In genomic region chr1:162363823-162364222, GRCh38 we compare ENCODE assay signal across 24 cellular contexts. TPM values are rescaled to one million over a fixed set of nuclear protein-coding genes. Genes with fewer than 3 reads are reported as not detected.
A peak's percentile ranks its signal among the peaks of the same experiment; 100 is the strongest.
DNase-seq lines count a peak whose midpoint lies in the region; ATAC-seq and TF ChIP-seq lines count a peak whose summit lies in the region.
"Had no signal": no experiment of that assay in that cellular context is flagged by ENCODE, and none has a peak within 500 bp of the region (broad histone marks: within the 10 kb centered on the region; RNA-seq: fewer than 3 reads in every experiment).

No MANE protein-coding gene starts in this region.

- no peaks in the 10 kb centered on the region for H3K4me1 Mint-ChIP-seq in WTC11
- H3K4me1 Mint-ChIP-seq: CD8-positive, alpha-beta memory T cell had no signal

- no peak overlapping the region for H3K4me3 Mint-ChIP-seq in WTC11
- H3K4me3 Mint-ChIP-seq: CD14-positive monocyte; CD4-positive, alpha-beta T cell; CD8-positive, alpha-beta memory T cell; H9 had no signal

- H3K27ac Mint-ChIP-seq in WTC11: 0 out of 2 replicates have a peak overlapping the region, but pooled peaks have one; percentile 51
- H3K27ac Mint-ChIP-seq: CD14-positive monocyte; CD4-positive, alpha-beta T cell; CD8-positive, alpha-beta memory T cell; H9 had no signal

- TF ChIP-seq CTCF in heart right ventricle (IDR thresholded peaks at IDR 0.05) (no peak), WTC11 (IDR thresholded peaks at IDR 0.05) (no peak), right lobe of liver (IDR thresholded peaks at IDR 0.05) (no peak), lower lobe of right lung (IDR thresholded peaks at IDR 0.05) (no peak)

- TF ChIP-seq POLR2A in right lobe of liver (IDR thresholded peaks at IDR 0.05): no peak

- no peaks in the 10 kb centered on the region for H3K27me3 ChIP-seq in heart right ventricle
- no peaks in the 10 kb centered on the region for H3K27me3 ChIP-seq in right lobe of liver
- no peaks in the 10 kb centered on the region for H3K27me3 ChIP-seq in lower lobe of right lung (ENCODE audit: low read depth)
- H3K27me3 ChIP-seq: BE2C; BLaER1 treated with 17β-estradiol and CSF1 and Interleukin-3, amounts not matched to agents 10 nM and 100 nM had no signal

- ATAC-seq in heart right ventricle (no peak), WTC11 (no peak), right lobe of liver (peak in 1 of 4 donors; percentile 13), HG02973 (IDR thresholded peaks at IDR 0.05; ENCODE audit: unreplicated experiment) (no peak), lower lobe of right lung (no peak)
- ATAC-seq: GM12878, HCT116 had no signal

- no peaks in the 10 kb centered on the region for H3K9me3 ChIP-seq in heart right ventricle
- no peaks in the 10 kb centered on the region for H3K9me3 ChIP-seq in right lobe of liver
- no peaks in the 10 kb centered on the region for H3K9me3 ChIP-seq in lower lobe of right lung
- H3K9me3 ChIP-seq: BE2C; BLaER1 treated with 17β-estradiol and CSF1 and Interleukin-3, amounts not matched to agents 10 nM and 100 nM had no signal

- H3K36me3 ChIP-seq in heart right ventricle (peaks cover 0 to 20% (median 0%) of the 10 kb centered on the region in 9 donors), right lobe of liver (peaks cover 0 to 8% (median 3%) of the 10 kb centered on the region in 4 donors), lower lobe of right lung (no peaks in the 10 kb centered on the region)
- H3K36me3 ChIP-seq: BE2C; BLaER1 treated with 17β-estradiol and CSF1 and Interleukin-3, amounts not matched to agents 10 nM and 100 nM had no signal

- peaks cover 2% of the 10 kb centered on the region; the same call in 1 of the 2 replicates for H3K36me3 Mint-ChIP-seq in WTC11
- H3K36me3 Mint-ChIP-seq: CD8-positive, alpha-beta memory T cell had no signal

- whole genome bisulfite sequencing in heart right ventricle, 2 donors: 92 to 96% methylated on average over 3 of the region's 3 CpGs
- 80% methylated on average over 3 of the region's 3 CpGs for WGBS in right lobe of liver (ENCODE audit: insufficient coverage, low coverage, low lambda C conversion rate, missing lambda C conversion rate)

- no peak overlapping the region for H3K4me3 ChIP-seq in heart right ventricle
- no peak overlapping the region for H3K4me3 ChIP-seq in right lobe of liver
- no peak overlapping the region for H3K4me3 ChIP-seq in lower lobe of right lung
- H3K4me3 ChIP-seq: BLaER1 treated with 17β-estradiol and CSF1 and Interleukin-3, amounts not matched to agents 10 nM and 100 nM; GM12878; GM23248 had no signal

- H3K27ac ChIP-seq in heart right ventricle (no peak overlapping the region), right lobe of liver (peak overlapping the region in 2 of 3 donors; percentile 93 to 94), lower lobe of right lung (no peak overlapping the region)
- H3K27ac ChIP-seq: 22Rv1; BLaER1 treated with 17β-estradiol and CSF1 and Interleukin-3, amounts not matched to agents 10 nM and 100 nM; GM23248 had no signal

- peak; percentile 29 for DNase-seq in cardiac septum (ENCODE audit: low spot score)
- DNase-seq in heart right ventricle: no peak
- no peak for DNase-seq in WTC11 (ENCODE audit: low spot score)
- DNase-seq in right lobe of liver: peak in 1 of 3 donors; percentile 64
- DNase-seq in NCI-H526 (lab: John Stamatoyannopoulos, UW): no peak
- DNase-seq in lower lobe of right lung: no peak
- DNase-seq: ACHN; AML-193; BE2C; CD4-positive, alpha-beta T cell; CD8-positive, alpha-beta memory T cell; DMS 273 treated with DMSO at 0.1 percent for 48 hours; DMS79; EL; GDM1; H9 had no signal

- no peaks in the 10 kb centered on the region for H3K27me3 Mint-ChIP-seq in WTC11 (ENCODE audit: low read depth)
- H3K27me3 Mint-ChIP-seq: CD4-positive, alpha-beta T cell had no signal

- H3K4me1 ChIP-seq in heart right ventricle (peaks cover 0 to under 1% (median 0%) of the 10 kb centered on the region in 9 donors), right lobe of liver (peaks cover 0 to 61% (median 28%) of the 10 kb centered on the region in 4 donors), lower lobe of right lung (no peaks in the 10 kb centered on the region)
- H3K4me1 ChIP-seq: BE2C had no signal

- POLR2A ChIA-PET in WTC11 (lab: Charles Lee): no interaction called here

- intact Hi-C loops in cardiac septum (cut with DNase I) (no loop called here), heart right ventricle (cut with DNase I) (no loop called here), right lobe of liver (cut with DNase I) (no loop called here), lower lobe of right lung (cut with DNase I) (no loop called here)

- H3K9me3 Mint-ChIP-seq in WTC11: no peaks in the 10 kb centered on the region
- H3K9me3 Mint-ChIP-seq: CD4-positive, alpha-beta T cell; CD8-positive, alpha-beta memory T cell; H9 had no signal

- CTCF ChIA-PET in WTC11 (lab: Charles Lee): interaction anchor here (1.2 kb wide), 1 partner anchor 308 kb away, joined by 3 read pairs; no protein-coding TSS in a partner anchor

TF ChIP-seq in WTC11, 78 proteins besides CTCF, POLR2A, EP300 and RAD21 (continues in another document):
- no peak for TF ChIP-seq KAT7 (CRISPR knock-in tag; IDR thresholded peaks at IDR 0.05; ENCODE audit: borderline replicate concordance)
- TF ChIP-seq ZNF671 (CRISPR knock-in tag; IDR thresholded peaks at IDR 0.05): no peak
- no peak for TF ChIP-seq ERG (CRISPR knock-in tag; IDR thresholded peaks at IDR 0.05)
- no peak for TF ChIP-seq AR (CRISPR knock-in tag; IDR thresholded peaks at IDR 0.05)
- TF ChIP-seq FOXP4 (CRISPR knock-in tag; IDR thresholded peaks at IDR 0.05): no peak
- no peak for TF ChIP-seq TCF7 (CRISPR knock-in tag; IDR thresholded peaks at IDR 0.05; ENCODE audit: low read depth)
- no peak for TF ChIP-seq ELF4 (CRISPR knock-in tag; IDR thresholded peaks at IDR 0.05; ENCODE audit: low read depth)
- TF ChIP-seq SOX15 (CRISPR knock-in tag; IDR thresholded peaks at IDR 0.05): no peak
- TF ChIP-seq CREM (CRISPR knock-in tag; IDR thresholded peaks at IDR 0.05): no peak

RNA-seq across cellular contexts. Expression of gene SPATA46, which starts 12.8 kb away (rescaled TPM):
- total RNA-seq in cardiac septum: not detected
- not detected for total RNA-seq in heart right ventricle
- not detected for polyA plus RNA-seq in heart right ventricle
- total RNA-seq in WTC11 (2021): not detected in 3 replicates
- not detected for total RNA-seq in right lobe of liver
- not detected for total RNA-seq in lower lobe of right lung
- total RNA-seq: CD4-positive, alpha-beta T cell; CD8-positive, alpha-beta memory T cell; GM12878; GM23248; H4; H9 had no signal
- polyA plus RNA-seq: CD14-positive monocyte; CD8-positive, alpha-beta memory T cell; GM12878; GM23248 had no signal

RNA-seq across cellular contexts. Expression of gene C1orf226, which starts 17.7 kb away (rescaled TPM):
- 2.0 TPM for total RNA-seq in cardiac septum
- 1 to 10 TPM; 2.0 to 6.7 (median 5.5) TPM for total RNA-seq in heart right ventricle
- polyA plus RNA-seq in heart right ventricle: 1 to 10 TPM; 1.0 to 1.8 TPM
- total RNA-seq in WTC11 (2021): 15.7 to 21.4 TPM (median 18.8 TPM) in 3 replicates
- 10 to 100 TPM in 5 of 6 experiments, 1 to 10 TPM in 1; 6.5 to 45.3 (median 28.4) TPM for total RNA-seq in right lobe of liver
- 6.3 TPM for total RNA-seq in lower lobe of right lung
- total RNA-seq: CD4-positive, alpha-beta T cell; GM12878 had no signal
- polyA plus RNA-seq: CD8-positive, alpha-beta memory T cell; GM12878 had no signal

RNA-seq across cellular contexts. Expression of gene SH2D1B, which starts 48.1 kb away (rescaled TPM):
- total RNA-seq in cardiac septum: not detected
- total RNA-seq in heart right ventricle: under 1 TPM in 4 of 10 donors, not detected in 6; 0.15 to 0.60 (median 0.17) TPM
- polyA plus RNA-seq in heart right ventricle: under 1 TPM in 1 of 2 donors, not detected in 1; 0.09 TPM
- not detected in 3 replicates for total RNA-seq in WTC11 (2021)
- under 1 TPM in 3 of 6 experiments, not detected in 3; 0.17 to 0.60 (median 0.31) TPM for total RNA-seq in right lobe of liver
- total RNA-seq in lower lobe of right lung: 1.9 TPM
- total RNA-seq: CD4-positive, alpha-beta T cell; CD8-positive, alpha-beta memory T cell; GM12878; GM23248; H9 had no signal
- polyA plus RNA-seq: GM23248 had no signal

Comparison
In these comparisons a context has a peak if more than half of its experiments do, and no peak if none do; other contexts are left out.
1. H3K27ac ChIP-seq: peak in right lobe of liver (2 of 3); none in heart right ventricle (0 of 10) and lower lobe of right lung (single experiment).